In the genomic region with DNA sequence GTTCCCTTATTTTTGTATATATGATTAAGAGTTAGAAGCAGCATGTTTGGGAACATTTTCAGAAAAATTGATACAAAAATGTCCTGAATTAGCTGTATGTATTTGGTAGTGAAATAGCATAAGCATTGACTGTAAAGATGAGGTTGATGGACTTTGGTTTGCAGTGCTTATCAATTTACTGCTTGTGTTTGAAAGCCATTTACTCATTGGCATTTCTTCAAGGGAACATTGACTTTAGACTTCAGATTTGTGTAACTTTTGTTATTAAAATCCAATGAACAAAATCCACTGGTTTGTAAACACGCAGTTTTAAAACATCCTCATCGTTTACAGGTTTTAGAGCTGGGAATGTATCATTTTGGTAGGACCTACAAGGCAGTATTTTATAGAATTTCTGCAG, we compare ENCODE assay signal across 22 cellular contexts.
"Had no signal": no experiment of that assay in that cellular context is flagged by ENCODE, and none has a peak within 500 bp of the region (broad histone marks: within the 10 kb centered on the region; RNA-seq: fewer than 3 reads in every experiment).

No MANE protein-coding gene starts in this region.

- H3K4me1 ChIP-seq: gastrocnemius medialis, neural progenitor cell, psoas muscle, suprapubic skin, upper lobe of left lung had no signal

- ATAC-seq: gastrocnemius medialis; left cardiac atrium; left ventricle myocardium superior; psoas muscle; right cardiac atrium; stimulated activated naive B cell treated with anti-CD40 and anti-IgM and Interleukin-4, amounts not matched to agents 10 μg/mL and 1 μg/mL and 100 μg/mL, for 72 hours; stimulated activated naive CD8-positive, alpha-beta T cell treated with anti-CD3 and anti-CD28 coated beads, Interleukin-15, amount 100 ng/mL, for 72 hours had no signal

- H3K4me3 ChIP-seq: dorsolateral prefrontal cortex, gastrocnemius medialis, lung, neural progenitor cell, psoas muscle, skin epidermis, suprapubic skin, upper lobe of left lung had no signal

- H3K9ac ChIP-seq: neural progenitor cell had no signal

- H3K9me3 ChIP-seq: gastrocnemius medialis, psoas muscle, suprapubic skin, upper lobe of left lung had no signal

- H3K27ac ChIP-seq: dorsolateral prefrontal cortex, gastrocnemius medialis, neural progenitor cell, psoas muscle, skin epidermis, suprapubic skin, upper lobe of left lung had no signal

- H3K4me2 ChIP-seq: neural progenitor cell had no signal

- DNase-seq: caudate nucleus; cerebellar nuclear complex; dorsolateral prefrontal cortex; effector CD4-positive, alpha-beta T cell; foreskin fibroblast; gastrocnemius medialis; kidney; left cardiac atrium; left ventricle myocardium superior; naive B cell; psoas muscle; right cardiac atrium; stimulated activated CD4-positive, alpha-beta T cell treated with anti-CD3 and anti-CD28 coated beads, Interleukin-15, amount 100 ng/mL, for 24 hours; stimulated activated CD4-positive, alpha-beta T cell treated with anti-CD3 and anti-CD28 coated beads, Interleukin-2, amount 100 ng/mL, for 48 hours; stimulated activated naive B cell treated with anti-CD40 and anti-IgM and Interleukin-4, amounts not matched to agents 10 μg/mL and 1 μg/mL and 100 μg/mL, for 72 hours; stimulated activated naive CD8-positive, alpha-beta T cell treated with anti-CD3 and anti-CD28 coated beads, Interleukin-15, amount 100 ng/mL, for 72 hours; upper lobe of left lung had no signal

- H2AFZ ChIP-seq: neural progenitor cell had no signal

- H3K27me3 ChIP-seq: dorsolateral prefrontal cortex, gastrocnemius medialis, neural progenitor cell, suprapubic skin, upper lobe of left lung had no signal

- H3K36me3 ChIP-seq: gastrocnemius medialis, neural progenitor cell had no signal

- FAIRE-seq: kidney, urothelium cell line had no signal
